Comparison of ENCODE assay signal across 8 cellular contexts in genomic region chr22:39518124-39518786, GRCh38. TPM values are rescaled to one million over a fixed set of nuclear protein-coding genes. Genes with fewer than 3 reads are reported as not detected.
DNase-seq lines count a peak whose midpoint lies in the region; ATAC-seq and TF ChIP-seq lines count a peak whose summit lies in the region.
"Had no signal": no experiment of that assay in that cellular context is flagged by ENCODE, and none has a peak within 500 bp of the region (broad histone marks: within the 10 kb centered on the region; RNA-seq: fewer than 3 reads in every experiment).

No MANE protein-coding gene starts in this region.

- H3K27me3 Mint-ChIP-seq in neural progenitor cell (ENCODE audit: insufficient read depth, low read depth) = peaks cover 21% of the 10 kb centered on the region

- H3K9ac ChIP-seq in ES-I3 (ENCODE audit: low read depth, low read length) (peak overlapping the region; percentile 99; the same call in 1 of the 2 replicates), OCI-LY1 (ENCODE audit: low read length) (peak overlapping the region; percentile 89; the same call in 1 of the 2 replicates), neural progenitor cell (no peak overlapping the region)

- H3K79me2 ChIP-seq in OCI-LY1 (ENCODE audit: insufficient read depth, low read length) = peaks cover 14% of the 10 kb centered on the region
- H3K79me2 ChIP-seq in neural progenitor cell (ENCODE audit: low read depth) = peaks cover 48% of the 10 kb centered on the region

- H3K4me1 Mint-ChIP-seq in neural progenitor cell = peaks cover 34% of the 10 kb centered on the region

- intact Hi-C loops in dorsolateral prefrontal cortex (cut with DNase I) = no loop called here

- peak overlapping the region; percentile 95 for H3K4me3 ChIP-seq in OCI-LY1 (ENCODE audit: low read depth, low read length, poor library complexity, severe bottlenecking)
- peak overlapping the region in 6 of 59 donors; percentile 97 to 100 (median 100) for H3K4me3 ChIP-seq in dorsolateral prefrontal cortex
- H3K4me3 ChIP-seq in neural progenitor cell = peak overlapping the region; percentile 96

- H3K27ac ChIP-seq in OCI-LY1 (ENCODE audit: low read depth, low read length, poor library complexity, severe bottlenecking) (peak overlapping the region; percentile 74), dorsolateral prefrontal cortex (peak overlapping the region in 33 of 59 donors; percentile 12 to 100 (median 99)), neural progenitor cell (no peak overlapping the region)

- peak overlapping the region; percentile 98 for H3K4me3 Mint-ChIP-seq in neural progenitor cell

- no peak for DNase-seq in dorsolateral prefrontal cortex
- DNase-seq in neural progenitor cell (ENCODE audit: low spot score) = no peak
- DNase-seq in cerebellum (ENCODE audit: low spot score) = no peak

- H3K4me1 ChIP-seq in ES-I3 (ENCODE audit: insufficient read depth, low read length) = peaks cover 6% of the 10 kb centered on the region
- peaks cover 38% of the 10 kb centered on the region for H3K4me1 ChIP-seq in OCI-LY1 (ENCODE audit: insufficient read depth, low read length, severe bottlenecking)
- H3K4me1 ChIP-seq in neural progenitor cell = peaks cover 20% of the 10 kb centered on the region

- H3K9me3 ChIP-seq in ES-I3 (ENCODE audit: control insufficient read depth, insufficient read depth, low read length) (no peaks in the 10 kb centered on the region), OCI-LY1 (ENCODE audit: low read length) (no peaks in the 10 kb centered on the region), neural progenitor cell (ENCODE audit: low read depth) (no peaks in the 10 kb centered on the region)
- H3K9me3 ChIP-seq: right lobe of liver had no signal

- H3K36me3 ChIP-seq in ES-I3 (ENCODE audit: insufficient read depth, low read length) = peaks cover 39% of the 10 kb centered on the region
- H3K36me3 ChIP-seq in OCI-LY1 (ENCODE audit: insufficient read depth, low read length) = peaks cover 77% of the 10 kb centered on the region
- peaks cover 8% of the 10 kb centered on the region for H3K36me3 ChIP-seq in neural progenitor cell

- peak overlapping the region; percentile 69 for H3K27ac Mint-ChIP-seq in neural progenitor cell

- H3K27me3 ChIP-seq in OCI-LY1 (ENCODE audit: insufficient read depth, low read length) = no peaks in the 10 kb centered on the region
- no peaks in the 10 kb centered on the region for H3K27me3 ChIP-seq in dorsolateral prefrontal cortex
- H3K27me3 ChIP-seq in neural progenitor cell = no peaks in the 10 kb centered on the region
- H3K27me3 ChIP-seq: right lobe of liver had no signal

- no peak overlapping the region for H2AFZ ChIP-seq in OCI-LY1 (ENCODE audit: low read length)
- H2AFZ ChIP-seq in neural progenitor cell (replicated peaks) = no peak overlapping the region

- no peaks in the 10 kb centered on the region for H4K20me1 ChIP-seq in OCI-LY1 (ENCODE audit: insufficient read depth, low read length)
- H4K20me1 ChIP-seq in neural progenitor cell (ENCODE audit: low read depth) = peaks cover 52% of the 10 kb centered on the region

- ATAC-seq in HG03520 (IDR thresholded peaks at IDR 0.05; ENCODE audit: unreplicated experiment) (no peak), HG03457 (IDR thresholded peaks at IDR 0.05; ENCODE audit: unreplicated experiment) (no peak)
- ATAC-seq: right lobe of liver had no signal

- TF ChIP-seq CTCF in OCI-LY1 (IDR thresholded peaks at IDR 0.05; ENCODE audit: low read length) = no peak
- no peak for TF ChIP-seq CTCF in dorsolateral prefrontal cortex (IDR thresholded peaks at IDR 0.05 in 54 of 56, conservative IDR thresholded peaks at IDR 0.05 in 2 of 56; ENCODE audit: low read depth in 1 of 56, partially characterized antibody in 56 of 56)
- no peak for TF ChIP-seq CTCF in neural progenitor cell (IDR thresholded peaks at IDR 0.05)

- peak overlapping the region; percentile 88 for H3K4me2 ChIP-seq in OCI-LY1 (ENCODE audit: low read length)
- H3K4me2 ChIP-seq in neural progenitor cell = peak overlapping the region; percentile 81

- H3F3A ChIP-seq in OCI-LY1 (ENCODE audit: insufficient read depth, low read length) (0 out of 2 replicates have a peak, but pooled peaks cover 6% of the 10 kb centered on the region), neural progenitor cell (ENCODE audit: low read depth) (peaks cover 56% of the 10 kb centered on the region)

- H3K9me2 ChIP-seq in OCI-LY1 (ENCODE audit: low read depth, low read length) = no peaks in the 10 kb centered on the region

- H3K36me3 Mint-ChIP-seq in neural progenitor cell = peaks cover 44% of the 10 kb centered on the region

- H3K9me3 Mint-ChIP-seq in neural progenitor cell = peaks cover 2% of the 10 kb centered on the region

RNA-seq across cellular contexts. Expression of gene ATF4, which starts 2.1 kb away (rescaled TPM):
- total RNA-seq in dorsolateral prefrontal cortex = 100 to 1,000 TPM; 110 to 287 (median 161) TPM
- 189 and 230 TPM in 2 replicates for total RNA-seq in neural progenitor cell (ENCODE audit: low replicate concordance)
- total RNA-seq in cerebellum = 70.2 TPM

RNA-seq across cellular contexts. Expression of gene RPS19BP1, which starts 14.3 kb away (rescaled TPM):
- total RNA-seq in dorsolateral prefrontal cortex = 100 to 1,000 TPM in 2 of 120 experiments, 10 to 100 TPM in 118; 44.3 to 109 (median 63.6) TPM
- total RNA-seq in neural progenitor cell (ENCODE audit: low replicate concordance) = 27.7 and 68.3 TPM in 2 replicates
- total RNA-seq in cerebellum = 18.0 TPM

RNA-seq across cellular contexts. Expression of gene MIEF1, which starts 16.2 kb away (rescaled TPM):
- 10 to 100 TPM; 21.3 to 40.7 (median 28.0) TPM for total RNA-seq in dorsolateral prefrontal cortex
- total RNA-seq in neural progenitor cell (ENCODE audit: low replicate concordance) = 22.0 and 32.7 TPM in 2 replicates
- 24.8 TPM for total RNA-seq in cerebellum

RNA-seq across cellular contexts. Expression of gene CACNA1I, which starts 52.3 kb away (rescaled TPM):
- 10 to 100 TPM in 119 of 120 experiments, 1 to 10 TPM in 1; 7.4 to 42.2 (median 25.6) TPM for total RNA-seq in dorsolateral prefrontal cortex
- total RNA-seq in neural progenitor cell (ENCODE audit: low replicate concordance) = 0.11 and 0.22 TPM in 2 replicates
- total RNA-seq in cerebellum = 0.91 TPM
